In the genomic region with DNA sequence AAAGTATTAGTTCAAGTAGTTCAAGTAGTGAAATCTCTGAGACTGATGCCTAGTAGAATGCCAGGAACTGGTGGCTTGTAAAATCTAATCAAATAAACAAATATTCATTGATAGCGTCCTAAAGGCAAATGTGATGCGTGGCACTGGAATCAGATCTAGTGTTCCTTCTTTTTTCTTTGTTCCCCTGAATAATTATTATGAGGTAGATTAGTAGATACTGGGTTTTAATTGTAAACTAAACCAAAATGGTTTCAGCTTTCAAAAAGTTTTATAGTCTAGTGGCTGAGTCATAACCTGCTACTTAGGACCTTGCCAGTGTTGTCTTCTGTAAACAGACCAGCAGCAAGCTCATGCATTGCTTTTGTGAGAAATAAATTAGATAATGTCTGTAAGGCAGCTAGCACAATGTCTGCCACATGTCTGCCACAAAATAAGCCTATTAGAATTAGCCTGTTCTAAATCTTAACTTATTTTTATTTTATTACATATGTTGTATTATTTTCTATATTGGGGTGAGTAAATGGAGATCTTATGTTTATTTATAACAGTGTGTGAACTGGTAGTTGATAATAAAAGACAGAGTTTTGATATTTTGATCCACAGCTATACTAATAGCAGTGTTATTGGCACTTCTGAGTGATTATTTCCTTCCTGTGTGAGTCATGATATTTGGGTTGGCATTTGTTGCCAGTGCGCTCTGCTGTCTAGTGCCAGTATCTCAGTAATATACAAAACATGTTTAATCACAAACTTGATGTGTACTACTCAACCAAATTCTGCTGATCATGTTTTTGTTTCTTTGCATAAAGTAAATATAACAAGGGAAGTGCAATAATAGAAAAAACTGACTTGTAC, we compare ENCODE assay signal across 10 cellular contexts.
DNase-seq lines count a peak whose midpoint lies in the region; ATAC-seq and TF ChIP-seq lines count a peak whose summit lies in the region.
"Had no signal": no experiment of that assay in that cellular context is flagged by ENCODE, and none has a peak within 500 bp of the region (broad histone marks: within the 10 kb centered on the region; RNA-seq: fewer than 3 reads in every experiment).

No MANE protein-coding gene starts in this region.

- DNase-seq in COLO829 (ENCODE audit: low spot score) (peak; percentile 31), NCI-H1105 (lab: John Stamatoyannopoulos, UW) (peak; percentile 26), astrocyte of the hippocampus (ENCODE audit: low read depth, low spot score) (peak; percentile 61), lung microvascular endothelial cell (ENCODE audit: low read depth in 2 of 2) (peak; percentile 75 to 90), putamen (ENCODE audit: low spot score) (no peak), erythroblast (lab: John Stamatoyannopoulos, UW) (no peak)
- DNase-seq in activated T-cell treated with anti-CD3 and anti-CD28 coated beads, Interleukin-2, amount 50 U/mL, for 1 hour = no peak
- DNase-seq: activated CD8-positive, alpha-beta memory T cell treated with anti-CD3 and anti-CD28 coated beads, Interleukin-2, amount 50 U/mL, for 48 hours; heart right ventricle had no signal

- ATAC-seq in GM21529 (IDR thresholded peaks at IDR 0.05; ENCODE audit: unreplicated experiment) = no peak

- no peak for TF ChIP-seq POLR2A in erythroblast (IDR thresholded peaks at IDR 0.05; ENCODE audit: low read length)

Comparison
In these comparisons a context has a peak if more than half of its experiments do, and no peak if none do; other contexts are left out.
1. DNase-seq: peak in COLO829 (single experiment), NCI-H1105 (single experiment), astrocyte of the hippocampus (single experiment) and lung microvascular endothelial cell (2 of 2); none in activated T-cell treated with anti-CD3 and anti-CD28 coated beads, Interleukin-2, amount 50 U/mL, for 1 hour (single experiment), putamen (single experiment) and erythroblast (0 of 2).